ENCODE assay signal across 3 cellular contexts in the genomic region with DNA sequence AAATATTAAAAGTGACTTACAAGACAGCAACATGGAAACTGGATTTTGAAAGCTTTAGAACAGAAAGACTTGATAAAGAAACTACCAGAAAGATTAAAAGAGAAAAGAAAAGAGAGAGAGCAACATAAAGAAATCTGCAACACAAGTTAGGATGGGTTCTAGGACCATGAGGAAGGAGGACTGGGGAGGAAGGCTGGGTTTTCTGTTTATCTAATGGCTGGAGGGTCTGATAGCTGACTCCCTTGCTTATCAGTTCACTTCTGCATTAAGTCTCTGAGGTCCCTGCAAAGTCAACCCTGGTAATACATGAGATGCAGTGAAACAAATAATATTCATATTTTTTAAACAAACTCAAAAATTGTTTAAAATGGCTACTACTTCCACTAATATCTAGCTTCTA.
TF ChIP-seq lines count a peak whose summit lies in the region.

No MANE protein-coding gene starts in this region.

TF ChIP-seq in SK-N-SH, 30 proteins besides CTCF, POLR2A, EP300 and RAD21 (continued from another document):
- TF ChIP-seq, protein P1, sequence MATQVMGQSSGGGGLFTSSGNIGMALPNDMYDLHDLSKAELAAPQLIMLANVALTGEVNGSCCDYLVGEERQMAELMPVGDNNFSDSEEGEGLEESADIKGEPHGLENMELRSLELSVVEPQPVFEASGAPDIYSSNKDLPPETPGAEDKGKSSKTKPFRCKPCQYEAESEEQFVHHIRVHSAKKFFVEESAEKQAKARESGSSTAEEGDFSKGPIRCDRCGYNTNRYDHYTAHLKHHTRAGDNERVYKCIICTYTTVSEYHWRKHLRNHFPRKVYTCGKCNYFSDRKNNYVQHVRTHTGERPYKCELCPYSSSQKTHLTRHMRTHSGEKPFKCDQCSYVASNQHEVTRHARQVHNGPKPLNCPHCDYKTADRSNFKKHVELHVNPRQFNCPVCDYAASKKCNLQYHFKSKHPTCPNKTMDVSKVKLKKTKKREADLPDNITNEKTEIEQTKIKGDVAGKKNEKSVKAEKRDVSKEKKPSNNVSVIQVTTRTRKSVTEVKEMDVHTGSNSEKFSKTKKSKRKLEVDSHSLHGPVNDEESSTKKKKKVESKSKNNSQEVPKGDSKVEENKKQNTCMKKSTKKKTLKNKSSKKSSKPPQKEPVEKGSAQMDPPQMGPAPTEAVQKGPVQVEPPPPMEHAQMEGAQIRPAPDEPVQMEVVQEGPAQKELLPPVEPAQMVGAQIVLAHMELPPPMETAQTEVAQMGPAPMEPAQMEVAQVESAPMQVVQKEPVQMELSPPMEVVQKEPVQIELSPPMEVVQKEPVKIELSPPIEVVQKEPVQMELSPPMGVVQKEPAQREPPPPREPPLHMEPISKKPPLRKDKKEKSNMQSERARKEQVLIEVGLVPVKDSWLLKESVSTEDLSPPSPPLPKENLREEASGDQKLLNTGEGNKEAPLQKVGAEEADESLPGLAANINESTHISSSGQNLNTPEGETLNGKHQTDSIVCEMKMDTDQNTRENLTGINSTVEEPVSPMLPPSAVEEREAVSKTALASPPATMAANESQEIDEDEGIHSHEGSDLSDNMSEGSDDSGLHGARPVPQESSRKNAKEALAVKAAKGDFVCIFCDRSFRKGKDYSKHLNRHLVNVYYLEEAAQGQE (IDR thresholded peaks at IDR 0.05; ENCODE audit: low read depth, low read length) = no peak
- TF ChIP-seq SIN3A (IDR thresholded peaks at IDR 0.05; ENCODE audit: borderline replicate concordance, low read depth, low read length) (no peak), MXI1 (IDR thresholded peaks at IDR 0.05; ENCODE audit: low read depth, low read length) (no peak), RCOR1 (IDR thresholded peaks at IDR 0.05; ENCODE audit: low read length) (no peak)

TF ChIP-seq in SK-N-SH treated with all-trans-retinoic acid at 6 μM for 48 hours, 23 proteins besides CTCF, POLR2A, EP300 and RAD21 (continued from another document):
- TF ChIP-seq, protein P2, sequence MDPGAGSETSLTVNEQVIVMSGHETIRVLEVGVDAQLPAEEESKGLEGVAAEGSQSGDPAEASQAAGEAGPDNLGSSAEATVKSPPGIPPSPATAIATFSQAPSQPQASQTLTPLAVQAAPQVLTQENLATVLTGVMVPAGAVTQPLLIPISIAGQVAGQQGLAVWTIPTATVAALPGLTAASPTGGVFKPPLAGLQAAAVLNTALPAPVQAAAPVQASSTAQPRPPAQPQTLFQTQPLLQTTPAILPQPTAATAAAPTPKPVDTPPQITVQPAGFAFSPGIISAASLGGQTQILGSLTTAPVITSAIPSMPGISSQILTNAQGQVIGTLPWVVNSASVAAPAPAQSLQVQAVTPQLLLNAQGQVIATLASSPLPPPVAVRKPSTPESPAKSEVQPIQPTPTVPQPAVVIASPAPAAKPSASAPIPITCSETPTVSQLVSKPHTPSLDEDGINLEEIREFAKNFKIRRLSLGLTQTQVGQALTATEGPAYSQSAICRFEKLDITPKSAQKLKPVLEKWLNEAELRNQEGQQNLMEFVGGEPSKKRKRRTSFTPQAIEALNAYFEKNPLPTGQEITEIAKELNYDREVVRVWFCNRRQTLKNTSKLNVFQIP (CRISPR knock-in tag; IDR thresholded peaks at IDR 0.05; ENCODE audit: borderline replicate concordance, low read depth) = no peak
- TF ChIP-seq CSDC2 (CRISPR knock-in tag; IDR thresholded peaks at IDR 0.05) = no peak

TF ChIP-seq in K562, 482 proteins besides CTCF, POLR2A, EP300 and RAD21 (continues in another document):
- TF ChIP-seq, protein P3, sequence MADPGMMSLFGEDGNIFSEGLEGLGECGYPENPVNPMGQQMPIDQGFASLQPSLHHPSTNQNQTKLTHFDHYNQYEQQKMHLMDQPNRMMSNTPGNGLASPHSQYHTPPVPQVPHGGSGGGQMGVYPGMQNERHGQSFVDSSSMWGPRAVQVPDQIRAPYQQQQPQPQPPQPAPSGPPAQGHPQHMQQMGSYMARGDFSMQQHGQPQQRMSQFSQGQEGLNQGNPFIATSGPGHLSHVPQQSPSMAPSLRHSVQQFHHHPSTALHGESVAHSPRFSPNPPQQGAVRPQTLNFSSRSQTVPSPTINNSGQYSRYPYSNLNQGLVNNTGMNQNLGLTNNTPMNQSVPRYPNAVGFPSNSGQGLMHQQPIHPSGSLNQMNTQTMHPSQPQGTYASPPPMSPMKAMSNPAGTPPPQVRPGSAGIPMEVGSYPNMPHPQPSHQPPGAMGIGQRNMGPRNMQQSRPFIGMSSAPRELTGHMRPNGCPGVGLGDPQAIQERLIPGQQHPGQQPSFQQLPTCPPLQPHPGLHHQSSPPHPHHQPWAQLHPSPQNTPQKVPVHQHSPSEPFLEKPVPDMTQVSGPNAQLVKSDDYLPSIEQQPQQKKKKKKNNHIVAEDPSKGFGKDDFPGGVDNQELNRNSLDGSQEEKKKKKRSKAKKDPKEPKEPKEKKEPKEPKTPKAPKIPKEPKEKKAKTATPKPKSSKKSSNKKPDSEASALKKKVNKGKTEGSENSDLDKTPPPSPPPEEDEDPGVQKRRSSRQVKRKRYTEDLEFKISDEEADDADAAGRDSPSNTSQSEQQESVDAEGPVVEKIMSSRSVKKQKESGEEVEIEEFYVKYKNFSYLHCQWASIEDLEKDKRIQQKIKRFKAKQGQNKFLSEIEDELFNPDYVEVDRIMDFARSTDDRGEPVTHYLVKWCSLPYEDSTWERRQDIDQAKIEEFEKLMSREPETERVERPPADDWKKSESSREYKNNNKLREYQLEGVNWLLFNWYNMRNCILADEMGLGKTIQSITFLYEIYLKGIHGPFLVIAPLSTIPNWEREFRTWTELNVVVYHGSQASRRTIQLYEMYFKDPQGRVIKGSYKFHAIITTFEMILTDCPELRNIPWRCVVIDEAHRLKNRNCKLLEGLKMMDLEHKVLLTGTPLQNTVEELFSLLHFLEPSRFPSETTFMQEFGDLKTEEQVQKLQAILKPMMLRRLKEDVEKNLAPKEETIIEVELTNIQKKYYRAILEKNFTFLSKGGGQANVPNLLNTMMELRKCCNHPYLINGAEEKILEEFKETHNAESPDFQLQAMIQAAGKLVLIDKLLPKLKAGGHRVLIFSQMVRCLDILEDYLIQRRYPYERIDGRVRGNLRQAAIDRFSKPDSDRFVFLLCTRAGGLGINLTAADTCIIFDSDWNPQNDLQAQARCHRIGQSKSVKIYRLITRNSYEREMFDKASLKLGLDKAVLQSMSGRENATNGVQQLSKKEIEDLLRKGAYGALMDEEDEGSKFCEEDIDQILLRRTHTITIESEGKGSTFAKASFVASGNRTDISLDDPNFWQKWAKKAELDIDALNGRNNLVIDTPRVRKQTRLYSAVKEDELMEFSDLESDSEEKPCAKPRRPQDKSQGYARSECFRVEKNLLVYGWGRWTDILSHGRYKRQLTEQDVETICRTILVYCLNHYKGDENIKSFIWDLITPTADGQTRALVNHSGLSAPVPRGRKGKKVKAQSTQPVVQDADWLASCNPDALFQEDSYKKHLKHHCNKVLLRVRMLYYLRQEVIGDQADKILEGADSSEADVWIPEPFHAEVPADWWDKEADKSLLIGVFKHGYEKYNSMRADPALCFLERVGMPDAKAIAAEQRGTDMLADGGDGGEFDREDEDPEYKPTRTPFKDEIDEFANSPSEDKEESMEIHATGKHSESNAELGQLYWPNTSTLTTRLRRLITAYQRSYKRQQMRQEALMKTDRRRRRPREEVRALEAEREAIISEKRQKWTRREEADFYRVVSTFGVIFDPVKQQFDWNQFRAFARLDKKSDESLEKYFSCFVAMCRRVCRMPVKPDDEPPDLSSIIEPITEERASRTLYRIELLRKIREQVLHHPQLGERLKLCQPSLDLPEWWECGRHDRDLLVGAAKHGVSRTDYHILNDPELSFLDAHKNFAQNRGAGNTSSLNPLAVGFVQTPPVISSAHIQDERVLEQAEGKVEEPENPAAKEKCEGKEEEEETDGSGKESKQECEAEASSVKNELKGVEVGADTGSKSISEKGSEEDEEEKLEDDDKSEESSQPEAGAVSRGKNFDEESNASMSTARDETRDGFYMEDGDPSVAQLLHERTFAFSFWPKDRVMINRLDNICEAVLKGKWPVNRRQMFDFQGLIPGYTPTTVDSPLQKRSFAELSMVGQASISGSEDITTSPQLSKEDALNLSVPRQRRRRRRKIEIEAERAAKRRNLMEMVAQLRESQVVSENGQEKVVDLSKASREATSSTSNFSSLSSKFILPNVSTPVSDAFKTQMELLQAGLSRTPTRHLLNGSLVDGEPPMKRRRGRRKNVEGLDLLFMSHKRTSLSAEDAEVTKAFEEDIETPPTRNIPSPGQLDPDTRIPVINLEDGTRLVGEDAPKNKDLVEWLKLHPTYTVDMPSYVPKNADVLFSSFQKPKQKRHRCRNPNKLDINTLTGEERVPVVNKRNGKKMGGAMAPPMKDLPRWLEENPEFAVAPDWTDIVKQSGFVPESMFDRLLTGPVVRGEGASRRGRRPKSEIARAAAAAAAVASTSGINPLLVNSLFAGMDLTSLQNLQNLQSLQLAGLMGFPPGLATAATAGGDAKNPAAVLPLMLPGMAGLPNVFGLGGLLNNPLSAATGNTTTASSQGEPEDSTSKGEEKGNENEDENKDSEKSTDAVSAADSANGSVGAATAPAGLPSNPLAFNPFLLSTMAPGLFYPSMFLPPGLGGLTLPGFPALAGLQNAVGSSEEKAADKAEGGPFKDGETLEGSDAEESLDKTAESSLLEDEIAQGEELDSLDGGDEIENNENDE (IDR thresholded peaks at IDR 0.05; ENCODE audit: low read depth, low read length) = no peak
- TF ChIP-seq, protein P4, sequence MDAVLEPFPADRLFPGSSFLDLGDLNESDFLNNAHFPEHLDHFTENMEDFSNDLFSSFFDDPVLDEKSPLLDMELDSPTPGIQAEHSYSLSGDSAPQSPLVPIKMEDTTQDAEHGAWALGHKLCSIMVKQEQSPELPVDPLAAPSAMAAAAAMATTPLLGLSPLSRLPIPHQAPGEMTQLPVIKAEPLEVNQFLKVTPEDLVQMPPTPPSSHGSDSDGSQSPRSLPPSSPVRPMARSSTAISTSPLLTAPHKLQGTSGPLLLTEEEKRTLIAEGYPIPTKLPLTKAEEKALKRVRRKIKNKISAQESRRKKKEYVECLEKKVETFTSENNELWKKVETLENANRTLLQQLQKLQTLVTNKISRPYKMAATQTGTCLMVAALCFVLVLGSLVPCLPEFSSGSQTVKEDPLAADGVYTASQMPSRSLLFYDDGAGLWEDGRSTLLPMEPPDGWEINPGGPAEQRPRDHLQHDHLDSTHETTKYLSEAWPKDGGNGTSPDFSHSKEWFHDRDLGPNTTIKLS (IDR thresholded peaks at IDR 0.05; ENCODE audit: borderline replicate concordance, low read depth) = no peak
- TF ChIP-seq, protein P5, sequence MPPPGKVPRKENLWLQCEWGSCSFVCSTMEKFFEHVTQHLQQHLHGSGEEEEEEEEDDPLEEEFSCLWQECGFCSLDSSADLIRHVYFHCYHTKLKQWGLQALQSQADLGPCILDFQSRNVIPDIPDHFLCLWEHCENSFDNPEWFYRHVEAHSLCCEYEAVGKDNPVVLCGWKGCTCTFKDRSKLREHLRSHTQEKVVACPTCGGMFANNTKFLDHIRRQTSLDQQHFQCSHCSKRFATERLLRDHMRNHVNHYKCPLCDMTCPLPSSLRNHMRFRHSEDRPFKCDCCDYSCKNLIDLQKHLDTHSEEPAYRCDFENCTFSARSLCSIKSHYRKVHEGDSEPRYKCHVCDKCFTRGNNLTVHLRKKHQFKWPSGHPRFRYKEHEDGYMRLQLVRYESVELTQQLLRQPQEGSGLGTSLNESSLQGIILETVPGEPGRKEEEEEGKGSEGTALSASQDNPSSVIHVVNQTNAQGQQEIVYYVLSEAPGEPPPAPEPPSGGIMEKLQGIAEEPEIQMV (tag; conservative IDR thresholded peaks at IDR 0.05; ENCODE audit: low read depth) = no peak
- TF ChIP-seq CBX1 (IDR thresholded peaks at IDR 0.05; ENCODE audit: low read depth) (no peak), ETV1 (tag; conservative IDR thresholded peaks at IDR 0.05; ENCODE audit: low read depth) (no peak), CBFA2T3 (IDR thresholded peaks at IDR 0.05) (peak; percentile 70), MTA2 (IDR thresholded peaks at IDR 0.05; ENCODE audit: low read depth) (peak; percentile 25; the same call in 1 of the 2 replicates), MBD2 (IDR thresholded peaks at IDR 0.05; ENCODE audit: borderline replicate concordance, low read depth) (no peak), CBFA2T2 (conservative IDR thresholded peaks at IDR 0.05) (peak; percentile 30; the same call in 1 of the 2 replicates), MYNN (IDR thresholded peaks at IDR 0.05) (no peak), MYNN (CRISPR knock-in tag; IDR thresholded peaks at IDR 0.05) (no peak), TCF3 (CRISPR knock-in tag; IDR thresholded peaks at IDR 0.05) (peak; percentile 53), ARID1B (IDR thresholded peaks at IDR 0.05) (peak; percentile 78)
